ENCODE assay signal across 8 cellular contexts in the genomic region with DNA sequence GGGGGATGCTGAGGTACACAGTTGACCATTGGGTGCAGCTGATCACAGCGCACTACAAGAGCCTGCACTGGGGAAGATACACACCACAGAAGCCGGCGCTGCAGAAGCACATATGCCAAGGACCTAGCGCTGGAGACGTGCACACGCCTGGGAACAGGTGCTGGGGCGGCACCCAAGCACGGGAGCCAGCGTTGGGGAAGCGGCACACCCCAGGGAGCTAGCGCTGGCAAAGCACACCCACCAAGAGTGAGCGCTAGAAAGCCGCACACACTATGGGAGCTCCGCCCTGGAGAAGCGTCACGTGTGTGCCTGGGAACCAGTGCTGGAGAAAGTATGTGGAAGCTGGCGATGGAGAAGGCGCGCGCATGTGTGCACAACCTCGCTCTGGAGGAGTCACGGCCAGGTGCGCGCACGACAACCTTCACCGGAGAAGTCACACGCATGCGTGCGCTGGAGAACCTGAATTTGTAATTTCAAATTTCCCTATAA. TPM values are rescaled to one million over a fixed set of nuclear protein-coding genes. Genes with fewer than 3 reads are reported as not detected.
DNase-seq lines count a peak whose midpoint lies in the region; ATAC-seq and TF ChIP-seq lines count a peak whose summit lies in the region.

No MANE protein-coding gene starts in this region.

- peak overlapping the region; percentile 59 to 77 for H3K4me3 Mint-ChIP-seq in CD14-positive monocyte

- peaks cover 0 to 2% (median 0%) of the 10 kb centered on the region in 7 donors for H3K9me3 Mint-ChIP-seq in CD14-positive monocyte

- no peak for TF ChIP-seq CTCF in CD14-positive monocyte (IDR thresholded peaks at IDR 0.05)

- intact Hi-C loops in CD14-positive monocyte (cut with micrococcal nuclease) = no loop called here
- intact Hi-C loops in aorta (cut with DNase I) = no loop called here

- H3K4me3 ChIP-seq in HUES64 (ENCODE audit: low read length) = peak overlapping the region; percentile 67
- peak overlapping the region; percentile 31 to 59 for H3K4me3 ChIP-seq in mucosa of rectum (ENCODE audit: low read length in 2 of 2)
- no peak overlapping the region for H3K4me3 ChIP-seq in aorta (ENCODE audit: low read length in 2 of 2)

- H3K4me1 ChIP-seq in HUES64 (ENCODE audit: insufficient read depth, low read length) = peaks cover 21% of the 10 kb centered on the region
- H3K4me1 ChIP-seq in mucosa of rectum (ENCODE audit: control insufficient read depth in 2 of 2, insufficient read depth in 2 of 2, low read length in 2 of 2) = peaks cover 0 to 7% of the 10 kb centered on the region in 2 donors
- no peaks in the 10 kb centered on the region for H3K4me1 ChIP-seq in aorta (ENCODE audit: control insufficient read depth in 1 of 2, insufficient read depth in 2 of 2, low read length in 2 of 2)

- WGBS in HUES64 = 60% methylated on average over 29 of the region's 29 CpGs
- 34 to 39% methylated on average over 29 of the region's 29 CpGs for WGBS in aorta, 2 donors

- H3K9me3 ChIP-seq in HUES64 (ENCODE audit: insufficient read depth, low read depth, low read length) (no peaks in the 10 kb centered on the region), mucosa of rectum (ENCODE audit: control insufficient read depth in 2 of 2, low read length in 2 of 2) (no peaks in the 10 kb centered on the region), aorta (ENCODE audit: control insufficient read depth, low read length) (no peaks in the 10 kb centered on the region)

- H3K27ac ChIP-seq in HUES64 (ENCODE audit: low read depth, low read length) (no peak overlapping the region), mucosa of rectum (ENCODE audit: low read depth in 2 of 2, low read length in 2 of 2) (peak overlapping the region in 1 of 2 donors; percentile 17), aorta (ENCODE audit: low read depth in 1 of 2, low read length in 2 of 2) (no peak overlapping the region)

- H3K4me1 Mint-ChIP-seq in CD14-positive monocyte = peaks cover 32% of the 10 kb centered on the region

- no peak for DNase-seq in CD14-positive monocyte (ENCODE audit: low spot score)
- DNase-seq in SHP77 (lab: John Stamatoyannopoulos, UW) = peak; percentile 80 to 89
- DNase-seq in aorta = peak; percentile 68 to 84

- H3K9ac ChIP-seq in HUES64 (ENCODE audit: low read depth, low read length) = peak overlapping the region; percentile 40
- H3K9ac ChIP-seq in mucosa of rectum (ENCODE audit: low read depth in 1 of 2, low read length in 2 of 2) = no peak overlapping the region

- peaks cover 0 to 4% of the 10 kb centered on the region in 2 donors for H3K36me3 Mint-ChIP-seq in CD14-positive monocyte

- peaks cover 12 to 22% (median 19%) of the 10 kb centered on the region in 3 donors for H3K27me3 Mint-ChIP-seq in CD14-positive monocyte (ENCODE audit: low read depth in 3 of 3)

- H3K27me3 ChIP-seq in HUES64 (ENCODE audit: insufficient read depth, low read length) = no peaks in the 10 kb centered on the region
- H3K27me3 ChIP-seq in mucosa of rectum (ENCODE audit: control insufficient read depth in 2 of 2, insufficient read depth in 2 of 2, low read length in 2 of 2) = no peaks in the 10 kb centered on the region
- no peaks in the 10 kb centered on the region for H3K27me3 ChIP-seq in aorta (ENCODE audit: control insufficient read depth in 1 of 2, insufficient read depth in 2 of 2, low read length in 1 of 2)

- ATAC-seq in esophagus mucosa (peak; percentile 85), aorta (ENCODE audit: low FRiP score) (peak; percentile 35), HG02973 (IDR thresholded peaks at IDR 0.05; ENCODE audit: unreplicated experiment) (no peak), HG02588 (IDR thresholded peaks at IDR 0.05; ENCODE audit: unreplicated experiment) (no peak)

- H3K36me3 ChIP-seq in HUES64 (ENCODE audit: insufficient read depth, low read length) (no peaks in the 10 kb centered on the region), mucosa of rectum (ENCODE audit: control insufficient read depth in 2 of 2, insufficient read depth in 2 of 2, low read length in 2 of 2) (no peaks in the 10 kb centered on the region), aorta (ENCODE audit: control insufficient read depth in 1 of 2, insufficient read depth in 2 of 2, low read length in 1 of 2) (no peaks in the 10 kb centered on the region)

- no peak overlapping the region for H3K27ac Mint-ChIP-seq in CD14-positive monocyte

RNA-seq across cellular contexts. Expression of a gene that starts 4.5 kb away (rescaled TPM):
- polyA plus RNA-seq in CD14-positive monocyte = 1 to 10 TPM; 1.2 to 2.2 TPM
- polyA plus RNA-seq in HUES64 (2013, experiment 1 of 2) = 10.4 TPM
- 10.2 TPM for polyA plus RNA-seq in HUES64 (2013, experiment 2 of 2)
- 5.2 TPM for total RNA-seq in esophagus mucosa
- total RNA-seq in aorta = 10 to 100 TPM in 1 of 2 donors, 1 to 10 TPM in 1; 5.7 to 10.9 TPM
- 1 to 10 TPM; 1.5 to 6.0 TPM for polyA plus RNA-seq in aorta

Comparison
In these comparisons a context has a peak if more than half of its experiments do, and no peak if none do; other contexts are left out.
1. H3K4me3 ChIP-seq: peak in HUES64 (single experiment) and mucosa of rectum (2 of 2); none in aorta (0 of 2).
2. ATAC-seq: peak in esophagus mucosa (single experiment) and aorta (single experiment); none in HG02973 (single experiment) and HG02588 (single experiment).